1 cellular context compared by ENCODE assay signal in the genomic region with DNA sequence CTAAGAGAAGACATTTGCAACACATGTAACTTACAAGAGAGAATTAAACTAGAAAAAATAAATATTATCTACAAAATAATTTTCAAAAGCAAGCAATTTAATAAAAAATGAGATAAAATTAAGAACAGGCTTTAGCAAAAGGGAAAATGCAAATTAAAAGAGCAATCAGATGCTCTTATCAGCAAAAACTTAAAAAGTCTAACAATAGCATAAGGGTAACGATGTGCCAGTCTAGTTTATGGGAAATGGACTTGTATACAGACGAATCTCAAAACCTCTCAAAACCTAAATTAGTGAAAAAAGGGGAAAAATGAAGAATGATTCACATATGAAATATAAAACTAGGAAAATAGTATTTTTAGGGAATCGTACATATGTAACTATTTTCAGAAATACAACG.
TF ChIP-seq lines count a peak whose summit lies in the region.

No MANE protein-coding gene starts in this region.

TF ChIP-seq in SK-N-SH, 30 proteins besides CTCF, POLR2A, EP300 and RAD21 (continued from another document):
- TF ChIP-seq, protein P1, sequence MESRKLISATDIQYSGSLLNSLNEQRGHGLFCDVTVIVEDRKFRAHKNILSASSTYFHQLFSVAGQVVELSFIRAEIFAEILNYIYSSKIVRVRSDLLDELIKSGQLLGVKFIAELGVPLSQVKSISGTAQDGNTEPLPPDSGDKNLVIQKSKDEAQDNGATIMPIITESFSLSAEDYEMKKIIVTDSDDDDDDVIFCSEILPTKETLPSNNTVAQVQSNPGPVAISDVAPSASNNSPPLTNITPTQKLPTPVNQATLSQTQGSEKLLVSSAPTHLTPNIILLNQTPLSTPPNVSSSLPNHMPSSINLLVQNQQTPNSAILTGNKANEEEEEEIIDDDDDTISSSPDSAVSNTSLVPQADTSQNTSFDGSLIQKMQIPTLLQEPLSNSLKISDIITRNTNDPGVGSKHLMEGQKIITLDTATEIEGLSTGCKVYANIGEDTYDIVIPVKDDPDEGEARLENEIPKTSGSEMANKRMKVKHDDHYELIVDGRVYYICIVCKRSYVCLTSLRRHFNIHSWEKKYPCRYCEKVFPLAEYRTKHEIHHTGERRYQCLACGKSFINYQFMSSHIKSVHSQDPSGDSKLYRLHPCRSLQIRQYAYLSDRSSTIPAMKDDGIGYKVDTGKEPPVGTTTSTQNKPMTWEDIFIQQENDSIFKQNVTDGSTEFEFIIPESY (IDR thresholded peaks at IDR 0.05; ENCODE audit: borderline replicate concordance, low read depth): no peak
- TF ChIP-seq RXRA (IDR thresholded peaks at IDR 0.05; ENCODE audit: borderline replicate concordance, low read depth) (no peak), NRF1 (IDR thresholded peaks at IDR 0.05; ENCODE audit: low read depth, low read length) (no peak), SIN3A (IDR thresholded peaks at IDR 0.05; ENCODE audit: borderline replicate concordance, low read depth, low read length) (no peak), JUND (IDR thresholded peaks at IDR 0.05) (no peak), GABPA (IDR thresholded peaks at IDR 0.05; ENCODE audit: low read depth) (no peak)
- TF ChIP-seq, protein P2, sequence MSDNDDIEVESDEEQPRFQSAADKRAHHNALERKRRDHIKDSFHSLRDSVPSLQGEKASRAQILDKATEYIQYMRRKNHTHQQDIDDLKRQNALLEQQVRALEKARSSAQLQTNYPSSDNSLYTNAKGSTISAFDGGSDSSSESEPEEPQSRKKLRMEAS (IDR thresholded peaks at IDR 0.05; ENCODE audit: low read depth): no peak
